In genomic region chr17:58006563-58006923, GRCh38 we compare ENCODE assay signal across 8 cellular contexts. TPM values are rescaled to one million over a fixed set of nuclear protein-coding genes. Genes with fewer than 3 reads are reported as not detected.
A peak's percentile ranks its signal among the peaks of the same experiment; 100 is the strongest.
DNase-seq lines count a peak whose midpoint lies in the region; ATAC-seq and TF ChIP-seq lines count a peak whose summit lies in the region.

No MANE protein-coding gene starts in this region.

- peak; percentile 22 for ATAC-seq in GM19397 (IDR thresholded peaks at IDR 0.05; ENCODE audit: unreplicated experiment)
- no peak for ATAC-seq in HG03378 (IDR thresholded peaks at IDR 0.05; ENCODE audit: unreplicated experiment)

- H3K36me3 ChIP-seq in sigmoid colon, result peaks cover 17 to 40% (median 33%) of the 10 kb centered on the region in 4 donors

- peak overlapping the region; percentile 98 for H3K4me3 Mint-ChIP-seq in T-helper 1 cell treated with Interleukin-12 subunit alpha and Interleukin-12 subunit beta and Interleukin-4 antibody, amounts not matched to agents 30 μg/mL and 1 μg/mL, for 36 hours

- TF ChIP-seq CTCF in NB4 (IDR thresholded peaks at IDR 0.05; ENCODE audit: low read depth, low read length), result no peak
- TF ChIP-seq CTCF in astrocyte of the cerebellum (IDR thresholded peaks at IDR 0.05; ENCODE audit: low read depth, low read length, missing control alignments), result no peak
- no peak for TF ChIP-seq CTCF in sigmoid colon (IDR thresholded peaks at IDR 0.05)

- no peaks in the 10 kb centered on the region for H3K9me3 Mint-ChIP-seq in T-helper 1 cell treated with Interleukin-12 subunit alpha and Interleukin-12 subunit beta and Interleukin-4 antibody, amounts not matched to agents 30 μg/mL and 1 μg/mL, for 36 hours

- no peaks in the 10 kb centered on the region for H3K27me3 ChIP-seq in sigmoid colon

- H3K36me3 Mint-ChIP-seq in T-helper 1 cell treated with Interleukin-12 subunit alpha and Interleukin-12 subunit beta and Interleukin-4 antibody, amounts not matched to agents 30 μg/mL and 1 μg/mL, for 36 hours (ENCODE audit: low read depth), result peaks cover 46% of the 10 kb centered on the region

- peak overlapping the region; percentile 98 for H3K27ac Mint-ChIP-seq in T-helper 1 cell treated with Interleukin-12 subunit alpha and Interleukin-12 subunit beta and Interleukin-4 antibody, amounts not matched to agents 30 μg/mL and 1 μg/mL, for 36 hours

- DNase-seq in AG08395 (ENCODE audit: low spot score), result peak; percentile 74
- DNase-seq in NB4 (ENCODE audit: low read depth), result peak; percentile 85
- no peak for DNase-seq in astrocyte of the cerebellum (ENCODE audit: low read depth)
- DNase-seq in hypothalamus (lab: John Stamatoyannopoulos, UW), result peak in 48 of 51 donors; percentile 14 to 86 (median 62)
- peak; percentile 89 for DNase-seq in sigmoid colon

- peaks cover 35% of the 10 kb centered on the region for H3K4me1 Mint-ChIP-seq in T-helper 1 cell treated with Interleukin-12 subunit alpha and Interleukin-12 subunit beta and Interleukin-4 antibody, amounts not matched to agents 30 μg/mL and 1 μg/mL, for 36 hours (ENCODE audit: low read depth)

- TF ChIP-seq EP300 in sigmoid colon (IDR thresholded peaks at IDR 0.05), result no peak

- 0 to 1% methylated on average over 20 of the region's 20 CpGs for WGBS in sigmoid colon, 2 donors

- intact Hi-C loops in sigmoid colon (cut with DNase I), result loop anchor here (2.0 to 5.0 kb wide), 3 partner anchors 18 to 874 kb away; partner anchors contain the start of gene VEZF1

- peak overlapping the region; percentile 97 to 99 (median 98) for H3K27ac ChIP-seq in sigmoid colon

- peaks cover 0 to 53% (median 45%) of the 10 kb centered on the region in 4 donors for H3K4me1 ChIP-seq in sigmoid colon

- no peaks in the 10 kb centered on the region for H3K27me3 Mint-ChIP-seq in T-helper 1 cell treated with Interleukin-12 subunit alpha and Interleukin-12 subunit beta and Interleukin-4 antibody, amounts not matched to agents 30 μg/mL and 1 μg/mL, for 36 hours (ENCODE audit: low read depth)

- peak overlapping the region; percentile 90 for H3K4me3 ChIP-seq in NB4 (ENCODE audit: low read depth, low read length)
- peak overlapping the region; percentile 99 for H3K4me3 ChIP-seq in astrocyte of the cerebellum (ENCODE audit: low read depth, low read length)
- H3K4me3 ChIP-seq in sigmoid colon, result peak overlapping the region; percentile 78 to 93 (median 83)

- TF ChIP-seq POLR2A in NB4 (IDR thresholded peaks at IDR 0.05; ENCODE audit: extremely low read depth, insufficient read length) (no peak), sigmoid colon (IDR thresholded peaks at IDR 0.05) (no peak)

- H3K9me3 ChIP-seq in sigmoid colon, result no peaks in the 10 kb centered on the region

- in situ Hi-C loops in astrocyte of the cerebellum (cut with HindIII; ENCODE audit: low sequenced_read_pairs), result no loop called here

RNA-seq across cellular contexts. Expression of gene SRSF1, which starts 0.5 kb away (rescaled TPM):
- total RNA-seq in sigmoid colon, result 100 to 1,000 TPM; 138 to 214 (median 151) TPM
- 100 to 1,000 TPM in 1 of 3 donors, 10 to 100 TPM in 2; 90.6 to 125 (median 93.7) TPM for polyA plus RNA-seq in sigmoid colon

RNA-seq across cellular contexts. Expression of gene VEZF1, which starts 18.5 kb away (rescaled TPM):
- total RNA-seq in sigmoid colon, result 100 to 1,000 TPM in 3 of 4 donors, 10 to 100 TPM in 1; 99.8 to 120 (median 105) TPM
- polyA plus RNA-seq in sigmoid colon, result 10 to 100 TPM; 17.8 to 24.8 (median 21.0) TPM

RNA-seq across cellular contexts. Expression of gene CUEDC1, which starts 51.3 kb away (rescaled TPM):
- 10 to 100 TPM; 29.5 to 64.0 (median 33.7) TPM for total RNA-seq in sigmoid colon
- polyA plus RNA-seq in sigmoid colon, result 10 to 100 TPM in 2 of 3 donors, 1 to 10 TPM in 1; 3.0 to 20.0 (median 11.4) TPM
